ENCODE assay signal across 23 cellular contexts in genomic region chr4:79673321-79673720, GRCh38.
"Had no signal": no experiment of that assay in that cellular context is flagged by ENCODE, and none has a peak within 500 bp of the region (broad histone marks: within the 10 kb centered on the region; RNA-seq: fewer than 3 reads in every experiment).

No MANE protein-coding gene starts in this region.

- H3K27me3 ChIP-seq: dorsolateral prefrontal cortex, gastrocnemius medialis, heart right ventricle, neural progenitor cell, pancreas, testis, tibial nerve had no signal

- H3K4me2 ChIP-seq: neural progenitor cell, smooth muscle cell had no signal

- H2AFZ ChIP-seq: neural progenitor cell had no signal

- H3K4me1 Mint-ChIP-seq: neural progenitor cell; stimulated activated effector memory CD8-positive, alpha-beta T cell treated with anti-CD3 and anti-CD28 coated beads, Interleukin-12 subunit alpha, Interleukin-12 subunit beta, amount 100 ng/mL, for 72 hours; stimulated activated naive CD8-positive, alpha-beta T cell treated with anti-CD3 and anti-CD28 coated beads, Interleukin-15, amount 100 ng/mL, for 72 hours had no signal

- H3K9ac ChIP-seq: neural progenitor cell had no signal

- H3K27ac Mint-ChIP-seq: mesothelial cell of epicardium; natural killer cell treated with Interleukin-12 subunit alpha and Interleukin-12 subunit beta and Interleukin-15 and Interleukin-18, amount 100 ng/mL, for 72 hours; neural progenitor cell; progenitor cell of endocrine pancreas; stimulated activated effector memory CD8-positive, alpha-beta T cell treated with anti-CD3 and anti-CD28 coated beads, Interleukin-12 subunit alpha, Interleukin-12 subunit beta, amount 100 ng/mL, for 72 hours; stimulated activated naive CD8-positive, alpha-beta T cell treated with anti-CD3 and anti-CD28 coated beads, Interleukin-15, amount 100 ng/mL, for 72 hours had no signal

- H3K27me3 Mint-ChIP-seq: natural killer cell treated with Interleukin-12 subunit alpha and Interleukin-12 subunit beta and Interleukin-15 and Interleukin-18, amount 100 ng/mL, for 72 hours; progenitor cell of endocrine pancreas; stimulated activated naive CD8-positive, alpha-beta T cell treated with anti-CD3 and anti-CD28 coated beads, Interleukin-15, amount 100 ng/mL, for 72 hours had no signal

- DNase-seq: dorsolateral prefrontal cortex; effector CD8-positive, alpha-beta T cell; gastrocnemius medialis; heart right ventricle; hypothalamus; mammary epithelial cell; nucleus accumbens; pancreas; right cardiac atrium; stimulated activated CD4-positive, alpha-beta T cell treated with anti-CD3 and anti-CD28 coated beads, Interleukin-2, amount 100 ng/mL, for 48 hours; stimulated activated CD8-positive, alpha-beta memory T cell treated with anti-CD3 and anti-CD28 coated beads, Interleukin-4, amount 100 ng/mL, for 48 hours; stimulated activated naive CD8-positive, alpha-beta T cell treated with anti-CD3 and anti-CD28 coated beads, Interleukin-15, amount 100 ng/mL, for 72 hours; testis had no signal

- H3K4me3 Mint-ChIP-seq: mesothelial cell of epicardium; natural killer cell treated with Interleukin-12 subunit alpha and Interleukin-12 subunit beta and Interleukin-15 and Interleukin-18, amount 100 ng/mL, for 72 hours; neural progenitor cell; stimulated activated effector memory CD8-positive, alpha-beta T cell treated with anti-CD3 and anti-CD28 coated beads, Interleukin-12 subunit alpha, Interleukin-12 subunit beta, amount 100 ng/mL, for 72 hours; stimulated activated naive CD8-positive, alpha-beta T cell treated with anti-CD3 and anti-CD28 coated beads, Interleukin-15, amount 100 ng/mL, for 72 hours had no signal

- H3K4me1 ChIP-seq: gastrocnemius medialis, heart right ventricle, neural progenitor cell, pancreas, testis had no signal

- H3K4me3 ChIP-seq: coronary artery, dorsolateral prefrontal cortex, gastrocnemius medialis, heart right ventricle, neural progenitor cell, pancreas, smooth muscle cell, testis, tibial nerve had no signal

- H3K9me3 ChIP-seq: pancreas, testis had no signal

- ATAC-seq: esophagus mucosa; gastrocnemius medialis; heart right ventricle; left lobe of liver; natural killer cell treated with Interleukin-12 subunit alpha and Interleukin-12 subunit beta and Interleukin-15 and Interleukin-18, amount 100 ng/mL, for 72 hours; pancreas; right cardiac atrium; stimulated activated effector memory CD8-positive, alpha-beta T cell treated with anti-CD3 and anti-CD28 coated beads, Interleukin-12 subunit alpha, Interleukin-12 subunit beta, amount 100 ng/mL, for 72 hours; stimulated activated naive CD8-positive, alpha-beta T cell treated with anti-CD3 and anti-CD28 coated beads, Interleukin-15, amount 100 ng/mL, for 72 hours had no signal

- H3K36me3 Mint-ChIP-seq: natural killer cell treated with Interleukin-12 subunit alpha and Interleukin-12 subunit beta and Interleukin-15 and Interleukin-18, amount 100 ng/mL, for 72 hours; neural progenitor cell; stimulated activated effector memory CD8-positive, alpha-beta T cell treated with anti-CD3 and anti-CD28 coated beads, Interleukin-12 subunit alpha, Interleukin-12 subunit beta, amount 100 ng/mL, for 72 hours had no signal

- H3K36me3 ChIP-seq: gastrocnemius medialis, heart right ventricle, neural progenitor cell, pancreas, tibial nerve had no signal

- H3K27ac ChIP-seq: coronary artery, dorsolateral prefrontal cortex, gastrocnemius medialis, heart right ventricle, neural progenitor cell, pancreas, testis, tibial nerve had no signal
